In the genomic region with DNA sequence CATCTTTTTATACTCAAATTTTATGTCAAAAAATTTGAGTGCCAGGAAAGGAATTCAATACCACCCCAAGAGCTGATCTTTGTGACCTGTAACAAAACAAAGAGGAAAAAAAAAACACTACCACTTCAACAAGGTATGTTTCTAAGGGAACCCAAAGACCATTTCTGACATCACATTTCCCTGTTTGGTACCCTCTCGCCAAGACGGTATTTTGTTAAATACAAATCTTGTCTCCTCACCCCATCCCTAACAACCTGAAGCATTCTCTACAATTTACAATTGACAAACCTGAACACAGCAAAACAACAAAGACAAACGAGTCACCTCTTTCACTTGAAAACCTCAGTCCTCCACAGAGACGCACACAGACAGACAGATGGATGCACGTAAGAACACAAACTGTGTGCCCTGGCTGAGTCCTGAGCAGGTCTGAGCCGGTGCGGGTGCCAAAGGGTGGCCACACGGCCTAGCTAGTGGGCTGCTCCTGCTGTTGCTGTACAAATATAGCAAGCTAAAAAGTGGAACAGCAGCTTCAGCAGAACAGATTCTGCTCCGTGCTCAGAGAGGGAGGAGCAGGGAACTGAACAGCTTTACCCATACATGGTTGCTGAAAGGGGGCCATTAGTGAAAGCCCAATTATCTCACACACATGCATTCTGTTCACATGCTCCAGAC, we compare ENCODE assay signal across 8 cellular contexts. TPM values are rescaled to one million over a fixed set of nuclear protein-coding genes. Genes with fewer than 3 reads are reported as not detected.
A peak's percentile ranks its signal among the peaks of the same experiment; 100 is the strongest.
DNase-seq lines count a peak whose midpoint lies in the region; ATAC-seq and TF ChIP-seq lines count a peak whose summit lies in the region.

No MANE protein-coding gene starts in this region.

- peak overlapping the region; percentile 75 for H3K4me3 ChIP-seq in OCI-LY3 (ENCODE audit: low read length)
- H3K4me3 ChIP-seq in thymus (ENCODE audit: low read length) = no peak overlapping the region

- TF ChIP-seq CTCF in OCI-LY3 (IDR thresholded peaks at IDR 0.05; ENCODE audit: low read depth, low read length) = no peak
- no peak for TF ChIP-seq CTCF in chondrocyte (IDR thresholded peaks at IDR 0.05)

- H3K4me3 Mint-ChIP-seq in chondrocyte (ENCODE audit: unreplicated experiment) = peak overlapping the region; percentile 62

- in situ Hi-C loops in ACHN (cut with HindIII; ENCODE audit: low pct_ligation_motif_present, low pct_unique_long_range_greater_than_20kb, low sequenced_read_pairs) = no loop called here

- peaks cover 52% of the 10 kb centered on the region for H3K4me1 ChIP-seq in OCI-LY3 (ENCODE audit: low read length)
- peaks cover 2% of the 10 kb centered on the region for H3K4me1 ChIP-seq in thymus (ENCODE audit: control insufficient read depth, insufficient read depth, low read length)

- peak overlapping the region; percentile 99 for H3K27ac Mint-ChIP-seq in chondrocyte (ENCODE audit: unreplicated experiment)

- H3K36me3 Mint-ChIP-seq in chondrocyte (ENCODE audit: low read depth) = no peaks in the 10 kb centered on the region

- H2AFZ ChIP-seq in OCI-LY3 (ENCODE audit: low read depth, low read length) = no peak overlapping the region

- peaks cover 100% of the 10 kb centered on the region for H3K79me2 ChIP-seq in OCI-LY3 (ENCODE audit: low read length)

- DNase-seq in chondrocyte (ENCODE audit: low spot score) (no peak), medulla oblongata (ENCODE audit: extremely low spot score) (peak; percentile 38), ACHN (no peak)

- H3K4me2 ChIP-seq in OCI-LY3 (ENCODE audit: low read length) = peak overlapping the region; percentile 95

- H4K20me1 ChIP-seq in OCI-LY3 (ENCODE audit: insufficient read depth, low read length) = peaks cover 53% of the 10 kb centered on the region

- 71% methylated on average over 9 of the region's 9 CpGs for WGBS in thymus

- no peaks in the 10 kb centered on the region for H3K9me3 Mint-ChIP-seq in chondrocyte (ENCODE audit: low read depth)

- ATAC-seq in GM18868 (IDR thresholded peaks at IDR 0.05; ENCODE audit: unreplicated experiment) = peak; percentile 34
- no peak for ATAC-seq in HG02623 (IDR thresholded peaks at IDR 0.05; ENCODE audit: unreplicated experiment)
- no peak for ATAC-seq in GM21619 (IDR thresholded peaks at IDR 0.05; ENCODE audit: unreplicated experiment)

- H3K36me3 ChIP-seq in OCI-LY3 (replicated peaks; ENCODE audit: low read depth, low read length) (no peaks in the 10 kb centered on the region), thymus (ENCODE audit: control insufficient read depth, insufficient read depth) (no peaks in the 10 kb centered on the region)

- H3K27me3 Mint-ChIP-seq in chondrocyte (ENCODE audit: low read depth) = no peaks in the 10 kb centered on the region

- H3K4me1 Mint-ChIP-seq in chondrocyte (ENCODE audit: low read depth) = peaks cover 60% of the 10 kb centered on the region

- H3K9ac ChIP-seq in OCI-LY3 (ENCODE audit: low read length) = peak overlapping the region; percentile 72

- H3K9me3 ChIP-seq in OCI-LY3 (ENCODE audit: insufficient read depth, low read length) (no peaks in the 10 kb centered on the region), thymus (ENCODE audit: control insufficient read depth) (no peaks in the 10 kb centered on the region)

- H3K27me3 ChIP-seq in OCI-LY3 (ENCODE audit: low read depth, low read length) (no peaks in the 10 kb centered on the region), thymus (ENCODE audit: control insufficient read depth, insufficient read depth) (no peaks in the 10 kb centered on the region)

- peak overlapping the region; percentile 89 for H3K27ac ChIP-seq in OCI-LY3 (ENCODE audit: low read length)
- peak overlapping the region; percentile 68 for H3K27ac ChIP-seq in thymus (ENCODE audit: low read depth)

RNA-seq across cellular contexts. Expression of a gene that starts 28.6 kb away (rescaled TPM):
- total RNA-seq in chondrocyte = 82.2 to 90.2 TPM (median 87.7 TPM) in 3 replicates
- 41.1 TPM for polyA plus RNA-seq in thymus

RNA-seq across cellular contexts. Expression of a gene that starts 41.1 kb away (rescaled TPM):
- 40.4 to 48.8 TPM (median 43.5 TPM) in 3 replicates for total RNA-seq in chondrocyte
- 38.3 TPM for polyA plus RNA-seq in thymus

RNA-seq across cellular contexts. Expression of a gene that starts 54.4 kb away (rescaled TPM):
- 11.1 to 16.5 TPM (median 12.9 TPM) in 3 replicates for total RNA-seq in chondrocyte
- 13.3 TPM for polyA plus RNA-seq in thymus

RNA-seq across cellular contexts. Expression of a gene that starts 54.5 kb away (rescaled TPM):
- 63.6 to 102 TPM (median 70.3 TPM) in 3 replicates for total RNA-seq in chondrocyte
- polyA plus RNA-seq in thymus = 137 TPM
